In genomic region chr2:76938153-76938552, GRCh38 we compare ENCODE assay signal across 29 cellular contexts.
"Had no signal": no experiment of that assay in that cellular context is flagged by ENCODE, and none has a peak within 500 bp of the region (broad histone marks: within the 10 kb centered on the region; RNA-seq: fewer than 3 reads in every experiment).

No MANE protein-coding gene starts in this region.

- H3K27ac ChIP-seq: stomach, suprapubic skin, testis, thoracic aorta, thyroid gland, tibial artery, tibial nerve, transverse colon, upper lobe of left lung, upper lobe of right lung, uterus, vagina had no signal

- H3K27me3 ChIP-seq: stomach, suprapubic skin, testis, thyroid gland, tibial artery, tibial nerve, transverse colon, upper lobe of left lung, upper lobe of right lung, uterus, vagina had no signal

- H3K9me3 ChIP-seq: stomach, suprapubic skin, testis, thoracic aorta, thyroid gland, tibial artery, tibial nerve, transverse colon, upper lobe of left lung, upper lobe of right lung, uterus, vagina had no signal

- ATAC-seq: stimulated activated effector memory CD8-positive, alpha-beta T cell treated with anti-CD3 and anti-CD28 coated beads, Interleukin-12 subunit alpha, Interleukin-12 subunit beta, amount 100 ng/mL, for 72 hours; stimulated activated memory B cell treated with anti-CD40 and anti-IgM and Interleukin-4, amounts not matched to agents 10 μg/mL and 1 μg/mL and 100 μg/mL, for 72 hours; stimulated activated naive B cell treated with anti-CD40 and anti-IgM and Interleukin-4, amounts not matched to agents 10 μg/mL and 1 μg/mL and 100 μg/mL, for 72 hours; stimulated activated naive CD8-positive, alpha-beta T cell treated with anti-CD3 and anti-CD28 coated beads, Interleukin-15, amount 100 ng/mL, for 72 hours; stimulated activated naive CD8-positive, alpha-beta T cell treated with anti-CD3 and anti-CD28 coated beads, Interleukin-15, Interleukin-2, amounts not matched to agents 100 U/mL and 50 U/mL, for 24 hours; upper lobe of right lung had no signal

- H3K36me3 ChIP-seq: stomach, suprapubic skin, thoracic aorta, thyroid gland, tibial artery, tibial nerve, transverse colon, upper lobe of left lung, upper lobe of right lung, uterus, vagina had no signal

- FAIRE-seq: urothelium cell line had no signal

- H3K4me3 ChIP-seq: stomach, suprapubic skin, testis, thoracic aorta, thyroid gland, tibial artery, tibial nerve, transverse colon, upper lobe of left lung, upper lobe of right lung, uterus, vagina had no signal

- H3K27me3 Mint-ChIP-seq: stimulated activated memory B cell treated with anti-CD40 and anti-IgM and Interleukin-4, amounts not matched to agents 10 μg/mL and 1 μg/mL and 100 μg/mL, for 72 hours; stimulated activated naive B cell treated with anti-CD40 and anti-IgM and Interleukin-4, amounts not matched to agents 10 μg/mL and 1 μg/mL and 100 μg/mL, for 72 hours; stimulated activated naive CD8-positive, alpha-beta T cell treated with anti-CD3 and anti-CD28 coated beads, Interleukin-15, amount 100 ng/mL, for 72 hours; stimulated activated naive CD8-positive, alpha-beta T cell treated with anti-CD3 and anti-CD28 coated beads, Interleukin-15, Interleukin-2, amounts not matched to agents 100 ng/mL and 50 ng/mL, for 24 hours; type B pancreatic cell had no signal

- DNase-seq: stimulated activated CD4-positive, alpha-beta T cell treated with anti-CD3 and anti-CD28 coated beads, Interleukin-2, amount 100 ng/mL, for 48 hours; stimulated activated CD4-positive, alpha-beta T cell treated with anti-CD3 and anti-CD28 coated beads, Interleukin-4, amount 100 ng/mL, for 1 hour; stimulated activated CD4-positive, alpha-beta T cell treated with anti-CD3 and anti-CD28 coated beads, Interleukin-4, amount 100 ng/mL, for 24 hours; stimulated activated CD4-positive, alpha-beta T cell treated with anti-CD3 and anti-CD28 coated beads, Interleukin-4, amount 100 ng/mL, for 4 hours; stimulated activated CD8-positive, alpha-beta memory T cell treated with anti-CD3 and anti-CD28 coated beads, Interleukin-4, amount 100 ng/mL, for 48 hours; stimulated activated naive B cell treated with anti-CD40 and anti-IgM and Interleukin-4, amounts not matched to agents 10 μg/mL and 1 μg/mL and 100 μg/mL, for 72 hours; stimulated activated naive CD4-positive, alpha-beta T cell; stimulated activated naive CD4-positive, alpha-beta T cell treated with Interleukin-2 at 50 U/mL for 16 hours; stimulated activated naive CD8-positive, alpha-beta T cell treated with anti-CD3 and anti-CD28 coated beads, Interleukin-15, amount 100 ng/mL, for 72 hours; stimulated activated naive CD8-positive, alpha-beta T cell treated with anti-CD3 and anti-CD28 coated beads, Interleukin-15, Interleukin-2, amounts not matched to agents 100 U/mL and 50 U/mL, for 24 hours; stomach; substantia nigra; testis; thyroid gland; tibial artery; transverse colon; trophoblast cell; upper lobe of right lung; uterus had no signal

- H3K4me3 Mint-ChIP-seq: stimulated activated effector memory CD8-positive, alpha-beta T cell treated with anti-CD3 and anti-CD28 coated beads, Interleukin-12 subunit alpha, Interleukin-12 subunit beta, amount 100 ng/mL, for 72 hours; stimulated activated memory B cell treated with anti-CD40 and anti-IgM and Interleukin-4, amounts not matched to agents 10 μg/mL and 1 μg/mL and 100 μg/mL, for 72 hours; stimulated activated naive B cell treated with anti-CD40 and anti-IgM and Interleukin-4, amounts not matched to agents 10 μg/mL and 1 μg/mL and 100 μg/mL, for 72 hours; stimulated activated naive CD8-positive, alpha-beta T cell treated with anti-CD3 and anti-CD28 coated beads, Interleukin-15, amount 100 ng/mL, for 72 hours; stimulated activated naive CD8-positive, alpha-beta T cell treated with anti-CD3 and anti-CD28 coated beads, Interleukin-15, Interleukin-2, amounts not matched to agents 100 ng/mL and 50 ng/mL, for 24 hours; type B pancreatic cell had no signal

- H3K4me1 ChIP-seq: stomach, suprapubic skin, testis, thyroid gland, tibial artery, tibial nerve, transverse colon, upper lobe of left lung, upper lobe of right lung, uterus, vagina had no signal

- H3K36me3 Mint-ChIP-seq: stimulated activated effector memory CD8-positive, alpha-beta T cell treated with anti-CD3 and anti-CD28 coated beads, Interleukin-12 subunit alpha, Interleukin-12 subunit beta, amount 100 ng/mL, for 72 hours; stimulated activated memory B cell treated with anti-CD40 and anti-IgM and Interleukin-4, amounts not matched to agents 10 μg/mL and 1 μg/mL and 100 μg/mL, for 72 hours; stimulated activated naive B cell treated with anti-CD40 and anti-IgM and Interleukin-4, amounts not matched to agents 10 μg/mL and 1 μg/mL and 100 μg/mL, for 72 hours; type B pancreatic cell had no signal

- H3K9me3 Mint-ChIP-seq: type B pancreatic cell had no signal

- H3K4me1 Mint-ChIP-seq: stimulated activated effector memory CD8-positive, alpha-beta T cell treated with anti-CD3 and anti-CD28 coated beads, Interleukin-12 subunit alpha, Interleukin-12 subunit beta, amount 100 ng/mL, for 72 hours; stimulated activated memory B cell treated with anti-CD40 and anti-IgM and Interleukin-4, amounts not matched to agents 10 μg/mL and 1 μg/mL and 100 μg/mL, for 72 hours; stimulated activated naive B cell treated with anti-CD40 and anti-IgM and Interleukin-4, amounts not matched to agents 10 μg/mL and 1 μg/mL and 100 μg/mL, for 72 hours; stimulated activated naive CD8-positive, alpha-beta T cell treated with anti-CD3 and anti-CD28 coated beads, Interleukin-15, amount 100 ng/mL, for 72 hours had no signal

- H3K27ac Mint-ChIP-seq: stimulated activated effector memory CD8-positive, alpha-beta T cell treated with anti-CD3 and anti-CD28 coated beads, Interleukin-12 subunit alpha, Interleukin-12 subunit beta, amount 100 ng/mL, for 72 hours; stimulated activated memory B cell treated with anti-CD40 and anti-IgM and Interleukin-4, amounts not matched to agents 10 μg/mL and 1 μg/mL and 100 μg/mL, for 72 hours; stimulated activated naive B cell treated with anti-CD40 and anti-IgM and Interleukin-4, amounts not matched to agents 10 μg/mL and 1 μg/mL and 100 μg/mL, for 72 hours; stimulated activated naive CD8-positive, alpha-beta T cell treated with anti-CD3 and anti-CD28 coated beads, Interleukin-15, amount 100 ng/mL, for 72 hours; stimulated activated naive CD8-positive, alpha-beta T cell treated with anti-CD3 and anti-CD28 coated beads, Interleukin-15, Interleukin-2, amounts not matched to agents 100 ng/mL and 50 ng/mL, for 24 hours; type B pancreatic cell had no signal
